In genomic region chr2:201680743-201681142, GRCh38 we compare ENCODE assay signal across 8 cellular contexts. TPM values are rescaled to one million over a fixed set of nuclear protein-coding genes. Genes with fewer than 3 reads are reported as not detected.
A peak's percentile ranks its signal among the peaks of the same experiment; 100 is the strongest.
DNase-seq lines count a peak whose midpoint lies in the region; ATAC-seq, FAIRE-seq and TF ChIP-seq lines count a peak whose summit lies in the region.

No MANE protein-coding gene starts in this region.

- H2AFZ ChIP-seq in GM23248, result no peak overlapping the region
- H2AFZ ChIP-seq in SU-DHL-6 (ENCODE audit: low read depth, low read length, severe bottlenecking), result no peak overlapping the region

- H3K9me2 ChIP-seq in GM23248 (ENCODE audit: insufficient read depth) (no peaks in the 10 kb centered on the region; the same call in 1 of the 2 replicates), SU-DHL-6 (replicated peaks; ENCODE audit: insufficient read depth, low read length) (no peaks in the 10 kb centered on the region)

- no peaks in the 10 kb centered on the region for H3K9me3 ChIP-seq in GM23248 (ENCODE audit: low read depth)
- no peaks in the 10 kb centered on the region for H3K9me3 ChIP-seq in SU-DHL-6 (ENCODE audit: insufficient read depth, low read length)

- H3K4me3 ChIP-seq in GM23248 (no peak overlapping the region), SU-DHL-6 (ENCODE audit: insufficient read depth, low read length, poor library complexity, severe bottlenecking) (no peak overlapping the region)

- H3F3A ChIP-seq in GM23248 (ENCODE audit: insufficient read depth) (no peaks in the 10 kb centered on the region), SU-DHL-6 (ENCODE audit: insufficient read depth) (no peaks in the 10 kb centered on the region)

- in situ Hi-C loops in GM23248 (cut with MboI), result no loop called here

- H3K36me3 ChIP-seq in GM23248 (ENCODE audit: low read depth), result no peaks in the 10 kb centered on the region
- no peaks in the 10 kb centered on the region for H3K36me3 ChIP-seq in SU-DHL-6 (ENCODE audit: low read length)

- H3K4me1 ChIP-seq in GM23248 (ENCODE audit: insufficient read depth), result no peaks in the 10 kb centered on the region

- H3K79me2 ChIP-seq in GM23248 (ENCODE audit: insufficient read depth) (no peaks in the 10 kb centered on the region), SU-DHL-6 (ENCODE audit: insufficient read depth, low read length) (no peaks in the 10 kb centered on the region)

- no peak overlapping the region for H3K27ac ChIP-seq in GM23248
- H3K27ac ChIP-seq in SU-DHL-6 (ENCODE audit: low read depth, low read length), result no peak overlapping the region

- H3K9ac ChIP-seq in GM23248 (no peak overlapping the region), SU-DHL-6 (ENCODE audit: low read length) (no peak overlapping the region)

- H4K20me1 ChIP-seq in GM23248 (ENCODE audit: insufficient read depth), result no peaks in the 10 kb centered on the region
- no peaks in the 10 kb centered on the region for H4K20me1 ChIP-seq in SU-DHL-6 (ENCODE audit: low read depth, low read length)

- FAIRE-seq in D721Med (lab: Jason Lieb, UNC) (no peak), GM12892 (lab: Jason Lieb, UNC) (no peak)

- ATAC-seq in HG02852 (IDR thresholded peaks at IDR 0.05; ENCODE audit: unreplicated experiment), result no peak
- ATAC-seq in GM21737 (IDR thresholded peaks at IDR 0.05; ENCODE audit: unreplicated experiment), result no peak

- DNase-seq in D721Med (ENCODE audit: insufficient read length, low spot score), result no peak
- DNase-seq in GM23248, result peak; percentile 7
- peak; percentile 6 for DNase-seq in iris pigment epithelial cell (ENCODE audit: low read depth)
- no peak for DNase-seq in GM12892 (ENCODE audit: insufficient read length)
- no peak for DNase-seq in T-helper 1 cell

- WGBS in GM23248 (ENCODE audit: low coverage in 1 of 2, low lambda C conversion rate in 2 of 2, missing lambda C conversion rate in 2 of 2), 2 experiments, result 65 to 66% methylated on average over 9 of the region's 9 CpGs

- no peak for TF ChIP-seq POLR2A in GM12892 (IDR thresholded peaks at IDR 0.05; ENCODE audit: low read depth, low read length)

- H3K4me2 ChIP-seq in GM23248 (ENCODE audit: unreplicated experiment) (no peak overlapping the region), SU-DHL-6 (ENCODE audit: low read depth, low read length, poor library complexity, severe bottlenecking) (no peak overlapping the region)

- TF ChIP-seq CTCF in D721Med (IDR thresholded peaks at IDR 0.05; ENCODE audit: insufficient read depth, missing control alignments) (peak; percentile 24), SU-DHL-6 (IDR thresholded peaks at IDR 0.05; ENCODE audit: insufficient read depth, low read length, poor library complexity, severe bottlenecking) (peak; percentile 34)

- no peaks in the 10 kb centered on the region for H3K27me3 ChIP-seq in GM23248 (replicated peaks; ENCODE audit: insufficient read depth)
- H3K27me3 ChIP-seq in SU-DHL-6 (ENCODE audit: low read length), result no peaks in the 10 kb centered on the region

RNA-seq across cellular contexts. Expression of gene MPP4, which starts 17.7 kb away (rescaled TPM):
- total RNA-seq in GM23248 (2014; rRNA removed; shearing (Covaris generic)), result 3.8 and 5.3 TPM in 2 replicates
- 3.5 and 3.6 TPM in 2 replicates for polyA plus RNA-seq in GM23248 (2016; fragmentation: Nextera tagmentation; extraction: Ambion mirVana)
- polyA plus RNA-seq in GM12892 (2012; ENCODE audit: missing spikeins), result not detected

RNA-seq across cellular contexts. Expression of gene TMEM237, which starts 37.4 kb away (rescaled TPM):
- total RNA-seq in GM23248 (2014; rRNA removed; shearing (Covaris generic)), result 57.5 and 77.5 TPM in 2 replicates
- polyA plus RNA-seq in GM23248 (2016; fragmentation: Nextera tagmentation; extraction: Ambion mirVana), result 92.7 and 95.5 TPM in 2 replicates
- polyA plus RNA-seq in GM12892 (2012; ENCODE audit: missing spikeins), result 12.8 TPM

Comparison
In these comparisons a context has a peak if more than half of its experiments do, and no peak if none do; other contexts are left out.
1. DNase-seq: peak in GM23248 (single experiment) and iris pigment epithelial cell (single experiment); none in D721Med (single experiment), GM12892 (single experiment) and T-helper 1 cell (0 of 5).